Comparison of ENCODE assay signal across 8 cellular contexts in genomic region chr2:96859338-96859649, GRCh38. TPM values are rescaled to one million over a fixed set of nuclear protein-coding genes. Genes with fewer than 3 reads are reported as not detected.
DNase-seq lines count a peak whose midpoint lies in the region; ATAC-seq and TF ChIP-seq lines count a peak whose summit lies in the region.

No MANE protein-coding gene starts in this region.

- H3K4me3 Mint-ChIP-seq in activated naive CD8-positive, alpha-beta T cell treated with anti-CD3 and anti-CD28 coated beads, Interleukin-2, amount 50 U/mL, for 24 hours, result peak overlapping the region; percentile 89

- H3K4me1 Mint-ChIP-seq in activated naive CD8-positive, alpha-beta T cell treated with anti-CD3 and anti-CD28 coated beads, Interleukin-2, amount 50 U/mL, for 24 hours, result peaks cover 31% of the 10 kb centered on the region

- H3K9ac ChIP-seq in liver (ENCODE audit: low read depth in 1 of 2, low read length in 2 of 2), result no peak overlapping the region
- H3K9ac ChIP-seq in subcutaneous abdominal adipose tissue (ENCODE audit: low read length in 5 of 5), result peak overlapping the region in 2 of 5 donors; percentile 64 to 68
- H3K9ac ChIP-seq in MM.1S (ENCODE audit: low read length), result no peak overlapping the region

- H3K9me3 Mint-ChIP-seq in activated naive CD8-positive, alpha-beta T cell treated with anti-CD3 and anti-CD28 coated beads, Interleukin-2, amount 50 U/mL, for 24 hours, result no peaks in the 10 kb centered on the region

- no peak overlapping the region for H2AFZ ChIP-seq in MM.1S (ENCODE audit: low read length)

- H3K9me3 ChIP-seq in liver (ENCODE audit: control insufficient read depth in 4 of 4, low read length in 3 of 4), result no peaks in the 10 kb centered on the region
- H3K9me3 ChIP-seq in subcutaneous abdominal adipose tissue (ENCODE audit: control insufficient read depth in 5 of 5, low read length in 5 of 5), result no peaks in the 10 kb centered on the region
- no peaks in the 10 kb centered on the region for H3K9me3 ChIP-seq in MM.1S (replicated peaks; ENCODE audit: insufficient read depth, low read length)

- no peak overlapping the region for H3K4me2 ChIP-seq in MM.1S (ENCODE audit: low read depth, low read length)

- TF ChIP-seq CTCF in liver (IDR thresholded peaks at IDR 0.05; ENCODE audit: low read depth, low read length, missing input control), result no peak
- TF ChIP-seq CTCF in MM.1S (IDR thresholded peaks at IDR 0.05; ENCODE audit: low read length), result no peak

- H3F3A ChIP-seq in MM.1S (ENCODE audit: insufficient read depth, low read length), result peaks cover 10% of the 10 kb centered on the region; the same call in 1 of the 2 replicates

- no peaks in the 10 kb centered on the region for H3K27me3 ChIP-seq in liver (ENCODE audit: control insufficient read depth in 4 of 4, insufficient read depth in 4 of 4, low read length in 3 of 4)
- H3K27me3 ChIP-seq in subcutaneous abdominal adipose tissue (ENCODE audit: control insufficient read depth in 5 of 5, insufficient read depth in 4 of 5, low read length in 5 of 5), result peaks cover 0 to 3% (median 0%) of the 10 kb centered on the region in 5 donors
- H3K27me3 ChIP-seq in MM.1S (replicated peaks; ENCODE audit: insufficient read depth, low read length), result no peaks in the 10 kb centered on the region

- ATAC-seq in activated naive CD8-positive, alpha-beta T cell treated with anti-CD3 and anti-CD28 coated beads, Interleukin-2, amount 50 U/mL, for 24 hours, result no peak

- H3K36me3 Mint-ChIP-seq in activated naive CD8-positive, alpha-beta T cell treated with anti-CD3 and anti-CD28 coated beads, Interleukin-2, amount 50 U/mL, for 24 hours (ENCODE audit: low read depth), result peaks cover 4% of the 10 kb centered on the region

- H3K36me3 ChIP-seq in liver (ENCODE audit: control insufficient read depth in 4 of 4, insufficient read depth in 3 of 4, low read depth in 1 of 4, low read length in 3 of 4) (peaks cover 3 to 21% (median 8%) of the 10 kb centered on the region in 4 donors), subcutaneous abdominal adipose tissue (ENCODE audit: control insufficient read depth in 5 of 5, insufficient read depth in 5 of 5, low read length in 5 of 5) (peaks cover 0 to 40% (median 34%) of the 10 kb centered on the region in 5 donors), MM.1S (replicated peaks; ENCODE audit: insufficient read depth, low read length) (0 out of 2 replicates have a peak, but pooled peaks cover 3% of the 10 kb centered on the region)

- WGBS in liver, result 75% methylated on average over 4 of the region's 4 CpGs

- H4K20me1 ChIP-seq in MM.1S (ENCODE audit: insufficient read depth, low read length), result no peaks in the 10 kb centered on the region

- no peak overlapping the region for H3K4me3 ChIP-seq in liver (ENCODE audit: low read depth in 1 of 3, low read length in 3 of 3)
- H3K4me3 ChIP-seq in subcutaneous abdominal adipose tissue (ENCODE audit: low read depth in 1 of 5, low read length in 5 of 5), result peak overlapping the region in 3 of 5 donors; percentile 19 to 81 (median 57)
- H3K4me3 ChIP-seq in MM.1S (ENCODE audit: low read length), result no peak overlapping the region

- no peaks in the 10 kb centered on the region for H3K27me3 Mint-ChIP-seq in activated naive CD8-positive, alpha-beta T cell treated with anti-CD3 and anti-CD28 coated beads, Interleukin-2, amount 50 U/mL, for 24 hours

- H3K9me2 ChIP-seq in MM.1S (replicated peaks; ENCODE audit: insufficient read depth, low read length), result no peaks in the 10 kb centered on the region

- H3K27ac ChIP-seq in liver (ENCODE audit: low read depth in 1 of 2, low read length in 2 of 2) (peak overlapping the region; percentile 45 to 63), subcutaneous abdominal adipose tissue (ENCODE audit: low read depth, low read length) (peak overlapping the region; percentile 55), MM.1S (ENCODE audit: low read length) (no peak overlapping the region)

- peaks cover 35% of the 10 kb centered on the region for H3K79me2 ChIP-seq in MM.1S (ENCODE audit: low read length)

- TF ChIP-seq RAD21 in liver (IDR thresholded peaks at IDR 0.05), result no peak

- DNase-seq in NCI-H82 (lab: John Stamatoyannopoulos, UW) (peak; percentile 61), NCI-H82 treated with DMSO at 0.1 percent for 48 hours (lab: John Stamatoyannopoulos, UW; ENCODE audit: unreplicated experiment) (no peak), EL (no peak), MM.1S (no peak), NCI-H69 (lab: John Stamatoyannopoulos, UW) (no peak)
- DNase-seq in activated naive CD8-positive, alpha-beta T cell treated with anti-CD3 and anti-CD28 coated beads, Interleukin-2, amount 50 U/mL, for 24 hours, result no peak

- H3K4me1 ChIP-seq in liver (ENCODE audit: control insufficient read depth in 4 of 4, insufficient read depth in 4 of 4, low read length in 3 of 4) (peaks cover 12 to 58% (median 44%) of the 10 kb centered on the region in 4 donors), subcutaneous abdominal adipose tissue (ENCODE audit: control insufficient read depth in 5 of 5, insufficient read depth in 5 of 5, low read length in 5 of 5) (peaks cover 8 to 38% (median 28%) of the 10 kb centered on the region in 5 donors), MM.1S (ENCODE audit: low read length) (peaks cover 10% of the 10 kb centered on the region; the same call in 1 of the 2 replicates)

- peak overlapping the region; percentile 42 for H3K27ac Mint-ChIP-seq in activated naive CD8-positive, alpha-beta T cell treated with anti-CD3 and anti-CD28 coated beads, Interleukin-2, amount 50 U/mL, for 24 hours

TF ChIP-seq in liver, 16 proteins besides CTCF, POLR2A, EP300 and RAD21:
- TF ChIP-seq EGR1 (IDR thresholded peaks at IDR 0.05; ENCODE audit: low read depth in 2 of 2) (no peak), RXRA (IDR thresholded peaks at IDR 0.05) (no peak), MAX (IDR thresholded peaks at IDR 0.05) (no peak), FOXA2 (IDR thresholded peaks at IDR 0.05) (no peak), ZBTB33 (IDR thresholded peaks at IDR 0.05) (no peak), YY1 (IDR thresholded peaks at IDR 0.05) (no peak), NR2F2 (IDR thresholded peaks at IDR 0.05) (no peak), ATF3 (IDR thresholded peaks at IDR 0.05) (no peak), FOXA1 (IDR thresholded peaks at IDR 0.05) (no peak), HNF4A (conservative IDR thresholded peaks at IDR 0.05) (no peak), TAF1 (conservative IDR thresholded peaks at IDR 0.05) (no peak), JUND (IDR thresholded peaks at IDR 0.05) (no peak), SP1 (IDR thresholded peaks at IDR 0.05) (no peak)
TF ChIP-seq in liver: peak in this region for 0.

RNA-seq across cellular contexts. Expression of gene ANKRD39, which starts 1.5 kb away (rescaled TPM):
- total RNA-seq in liver, result 1 to 10 TPM; 4.7 to 9.3 TPM
- 10 to 100 TPM; 12.1 to 22.7 TPM for polyA plus RNA-seq in liver

RNA-seq across cellular contexts. Expression of gene SEMA4C, which starts 10.6 kb away (rescaled TPM):
- 10 to 100 TPM; 13.3 to 23.2 TPM for total RNA-seq in liver
- 10 to 100 TPM in 1 of 2 donors, 1 to 10 TPM in 1; 3.7 to 13.0 TPM for polyA plus RNA-seq in liver

RNA-seq across cellular contexts. Expression of gene ANKRD23, which starts 15.5 kb away (rescaled TPM):
- 1 to 10 TPM; 1.4 to 4.2 TPM for total RNA-seq in liver
- polyA plus RNA-seq in liver, result 1 to 10 TPM in 1 of 2 donors, under 1 TPM in 1; 0.82 to 2.4 TPM

RNA-seq across cellular contexts. Expression of gene CNNM3, which starts 43.2 kb away (rescaled TPM):
- 10 to 100 TPM; 17.0 to 19.8 TPM for total RNA-seq in liver
- polyA plus RNA-seq in liver, result 10 to 100 TPM; 10.0 to 15.2 TPM

Comparison
In these comparisons a context has a peak if more than half of its experiments do, and no peak if none do; other contexts are left out.
1. H3K4me3 ChIP-seq: peak in subcutaneous abdominal adipose tissue (3 of 5); none in liver (0 of 3) and MM.1S (single experiment).